Comparison of ENCODE assay signal across 26 cellular contexts in the genomic region with DNA sequence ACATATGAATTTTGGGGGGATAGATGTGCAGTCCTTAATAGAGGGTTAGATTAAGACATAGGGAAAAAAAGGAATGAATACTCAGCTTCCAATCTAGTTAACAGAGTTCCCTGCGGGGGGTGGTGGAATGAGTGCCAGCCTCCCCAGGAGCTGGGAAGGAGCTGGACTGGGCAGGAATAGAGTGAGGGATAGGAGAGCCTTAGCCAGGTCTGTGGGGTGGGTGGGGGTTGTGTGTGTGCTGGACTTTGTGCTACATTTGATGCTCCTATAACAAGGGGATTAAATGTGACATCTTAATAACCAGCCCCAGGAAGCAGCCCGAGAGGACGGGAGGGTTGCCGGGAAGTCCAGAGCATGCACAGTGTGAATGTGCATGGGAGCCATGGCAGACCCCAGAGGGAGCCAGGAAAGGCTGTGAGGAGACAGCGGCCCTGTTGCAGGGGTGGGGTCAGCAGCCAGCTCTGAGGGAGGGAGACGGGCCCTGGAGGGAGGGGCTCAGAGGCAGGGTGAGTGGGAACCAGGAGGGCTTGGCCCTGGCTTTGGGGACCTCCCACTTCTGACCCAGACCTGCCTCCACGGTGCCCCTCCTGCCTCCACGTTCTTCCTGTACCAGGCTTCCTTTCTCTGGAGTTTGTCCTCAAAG.
"Had no signal": no experiment of that assay in that cellular context is flagged by ENCODE, and none has a peak within 500 bp of the region (broad histone marks: within the 10 kb centered on the region; RNA-seq: fewer than 3 reads in every experiment).

No MANE protein-coding gene starts in this region.

- H3K36me3 ChIP-seq: gastrocnemius medialis, ovary, right lobe of liver, stomach, thyroid gland, WERI-Rb-1 had no signal

- H3K9me3 Mint-ChIP-seq: activated naive CD4-positive, alpha-beta T cell treated with anti-CD3 and anti-CD28 coated beads, Interleukin-2, amount 10 ng/mL, durations not matched to agents 7 days and 5 days; activated naive CD8-positive, alpha-beta T cell treated with anti-CD3 and anti-CD28 coated beads, Interleukin-2, amount 50 U/mL, for 24 hours; effector memory CD8-positive, alpha-beta T cell had no signal

- H3K4me3 Mint-ChIP-seq: activated CD8-positive, alpha-beta T cell treated with anti-CD3 and anti-CD28 coated beads, Interleukin-2, amount 10 ng/mL, durations not matched to agents 7 days and 5 days; activated naive CD4-positive, alpha-beta T cell treated with anti-CD3 and anti-CD28 coated beads, Interleukin-2, amount 10 ng/mL, durations not matched to agents 7 days and 5 days; activated naive CD8-positive, alpha-beta T cell treated with anti-CD3 and anti-CD28 coated beads, Interleukin-2, amount 50 U/mL, for 24 hours; effector memory CD8-positive, alpha-beta T cell; nephron progenitor cell had no signal

- ATAC-seq: activated CD8-positive, alpha-beta T cell treated with anti-CD3 and anti-CD28 coated beads, Interleukin-2, amount 10 ng/mL, durations not matched to agents 7 days and 5 days; activated naive CD8-positive, alpha-beta T cell treated with anti-CD3 and anti-CD28 coated beads, Interleukin-2, amount 50 U/mL, for 24 hours; effector memory CD8-positive, alpha-beta T cell; gastrocnemius medialis; left cardiac atrium; left ventricle myocardium superior; mucosa of descending colon; right lobe of liver had no signal

- H3K27ac ChIP-seq: coronary artery, gastrocnemius medialis, hepatocyte, ovary, right lobe of liver, thyroid gland, WERI-Rb-1 had no signal

- H3K4me3 ChIP-seq: coronary artery, gastrocnemius medialis, hepatocyte, mucosa of descending colon, ovary, right lobe of liver, stomach, thyroid gland had no signal

- H3K27ac Mint-ChIP-seq: activated CD8-positive, alpha-beta T cell treated with anti-CD3 and anti-CD28 coated beads, Interleukin-2, amount 10 ng/mL, durations not matched to agents 7 days and 5 days; activated naive CD4-positive, alpha-beta T cell treated with anti-CD3 and anti-CD28 coated beads, Interleukin-2, amount 10 ng/mL, durations not matched to agents 7 days and 5 days; activated naive CD8-positive, alpha-beta T cell treated with anti-CD3 and anti-CD28 coated beads, Interleukin-2, amount 50 U/mL, for 24 hours; effector memory CD8-positive, alpha-beta T cell; nephron progenitor cell; progenitor cell of endocrine pancreas had no signal

- H3K4me2 ChIP-seq: hepatocyte had no signal

- H3K27me3 Mint-ChIP-seq: activated naive CD8-positive, alpha-beta T cell treated with anti-CD3 and anti-CD28 coated beads, Interleukin-2, amount 50 U/mL, for 24 hours; effector memory CD8-positive, alpha-beta T cell had no signal

- H3K27me3 ChIP-seq: gastrocnemius medialis, hepatocyte, ovary, right lobe of liver, stomach, thyroid gland had no signal

- DNase-seq: activated CD4-positive, alpha-beta T cell treated with anti-CD3 and anti-CD28 coated beads for 1 hour; activated CD8-positive, alpha-beta T cell treated with anti-CD3 and anti-CD28 coated beads, Interleukin-2, amount 10 ng/mL, durations not matched to agents 7 days and 5 days; activated gamma-delta T cell; activated naive CD4-positive, alpha-beta T cell treated with anti-CD3 and anti-CD28 coated beads, Interleukin-2, amount 10 ng/mL, durations not matched to agents 7 days and 5 days; activated naive CD8-positive, alpha-beta T cell treated with anti-CD3 and anti-CD28 coated beads, Interleukin-2, amount 50 U/mL, for 24 hours; cerebellar nuclear complex; effector memory CD8-positive, alpha-beta T cell; erythroblast; gastrocnemius medialis; glutamatergic neuron; islet precursor cell; left cardiac atrium; left ventricle myocardium superior; nephron progenitor cell; ovary; right lobe of liver; stimulated activated CD4-positive, alpha-beta T cell treated with anti-CD3 and anti-CD28 coated beads, Interleukin-12 subunit alpha, Interleukin-12 subunit beta, amount 100 ng/mL, for 4 hours; stimulated activated CD4-positive, alpha-beta T cell treated with anti-CD3 and anti-CD28 coated beads, Interleukin-4, amount 100 ng/mL, for 1 hour; stomach; T-helper 9 cell; thyroid gland; WERI-Rb-1 had no signal

- H3K9me3 ChIP-seq: gastrocnemius medialis, mucosa of descending colon, ovary, right lobe of liver, stomach, thyroid gland had no signal

- H2AFZ ChIP-seq: hepatocyte had no signal
